ENCODE assay signal across 26 cellular contexts in the genomic region with DNA sequence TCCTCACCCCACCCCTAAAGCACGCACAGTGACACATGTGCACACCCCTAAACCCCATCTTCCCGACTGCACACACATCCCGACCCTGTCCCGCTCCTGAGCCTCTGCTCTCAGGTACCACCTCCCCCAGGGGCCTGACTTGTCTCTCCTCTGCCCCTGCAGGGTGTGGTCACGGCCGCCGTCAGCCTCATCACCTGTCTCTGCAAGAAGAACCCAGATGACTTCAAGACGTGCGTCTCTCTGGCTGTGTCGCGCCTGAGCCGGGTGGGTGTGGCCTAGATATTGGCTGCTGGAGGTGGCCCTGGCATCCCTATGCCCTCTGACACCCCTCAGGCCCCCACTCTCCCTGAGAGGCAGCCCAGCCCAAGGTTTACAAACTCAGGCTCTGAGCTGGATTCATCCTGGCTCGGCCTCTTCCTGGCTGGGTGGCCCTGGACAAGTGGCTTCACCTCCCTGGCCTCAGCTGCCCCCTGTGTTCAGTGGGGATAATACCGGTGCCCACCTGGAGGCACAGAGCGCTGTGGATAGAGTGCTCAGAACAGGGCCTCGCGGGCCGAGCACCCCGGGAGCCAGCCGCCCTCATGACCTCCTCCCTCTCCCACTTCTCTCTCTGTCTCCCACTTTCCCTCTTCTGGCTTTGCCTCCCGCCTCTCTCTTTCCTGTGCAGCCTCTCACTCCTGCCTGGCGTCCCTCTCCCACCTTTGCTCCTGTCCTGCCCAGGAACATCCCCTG. TPM values are rescaled to one million over a fixed set of nuclear protein-coding genes. Genes with fewer than 3 reads are reported as not detected.
DNase-seq lines count a peak whose midpoint lies in the region; ATAC-seq, FAIRE-seq and TF ChIP-seq lines count a peak whose summit lies in the region.
"Had no signal": no experiment of that assay in that cellular context is flagged by ENCODE, and none has a peak within 500 bp of the region (broad histone marks: within the 10 kb centered on the region; RNA-seq: fewer than 3 reads in every experiment).

No MANE protein-coding gene starts in this region.

- H3K27ac ChIP-seq in A549, result peak overlapping the region in 1 of 2 experiments; percentile 0; a peak in 1 of 6 replicates
- no peak overlapping the region; the same call in 2 of the 3 replicates for H3K27ac ChIP-seq in K562 (ENCODE audit: extremely low read depth, low read depth, low read length)
- no peak overlapping the region for H3K27ac ChIP-seq in mesenchymal stem cell (ENCODE audit: low read length, poor library complexity, severe bottlenecking)
- no peak overlapping the region for H3K27ac ChIP-seq in thyroid gland
- H3K27ac ChIP-seq: C4-2B, skin epidermis had no signal

- H3K27me3 ChIP-seq in NT2/D1 (ENCODE audit: insufficient read depth, insufficient read length) (no peaks in the 10 kb centered on the region), K562 (ENCODE audit: control insufficient read depth in 2 of 2, insufficient read depth in 2 of 2, low read length in 2 of 2) (no peaks in the 10 kb centered on the region), mesenchymal stem cell (ENCODE audit: control insufficient read depth in 1 of 2, insufficient read depth in 1 of 2, low read length in 2 of 2) (no peaks in the 10 kb centered on the region), thyroid gland (no peaks in the 10 kb centered on the region)

- no peak for TF ChIP-seq EP300 in A549 (IDR thresholded peaks at IDR 0.05)
- no peak for TF ChIP-seq EP300 in K562 (IDR thresholded peaks at IDR 0.05; ENCODE audit: low read length)

- H3K23ac ChIP-seq in mesenchymal stem cell (ENCODE audit: low read length in 2 of 2), result no peak overlapping the region

- no peak overlapping the region for H3K4ac ChIP-seq in mesenchymal stem cell (ENCODE audit: low read depth in 1 of 2, low read length in 2 of 2)

- no peak overlapping the region for H3K4me3 ChIP-seq in A549
- no peak overlapping the region for H3K4me3 ChIP-seq in NT2/D1 (ENCODE audit: insufficient read length, low read depth)
- no peak overlapping the region for H3K4me3 ChIP-seq in K562
- no peak overlapping the region for H3K4me3 ChIP-seq in mesenchymal stem cell (ENCODE audit: insufficient read depth in 1 of 2, low read depth in 1 of 2, low read length in 2 of 2)
- no peak overlapping the region for H3K4me3 ChIP-seq in thyroid gland (replicated peaks in 1 of 3)
- H3K4me3 ChIP-seq: GM12878, skin epidermis had no signal

- peaks cover 5% of the 10 kb centered on the region; the same call in 1 of the 3 replicates for H3K4me1 ChIP-seq in A549
- H3K4me1 ChIP-seq in NT2/D1 (ENCODE audit: insufficient read depth, insufficient read length), result peaks cover 5% of the 10 kb centered on the region
- H3K4me1 ChIP-seq in K562 (replicated peaks in 1 of 2; ENCODE audit: control insufficient read depth in 2 of 2, insufficient read depth in 2 of 2, low read length in 2 of 2), result peaks cover 0 to 32% of the 10 kb centered on the region in 2 experiments; a peak in 3 of 5 replicates
- H3K4me1 ChIP-seq in mesenchymal stem cell (ENCODE audit: control insufficient read depth, insufficient read depth, low read depth, low read length), result peaks cover 12% of the 10 kb centered on the region
- H3K4me1 ChIP-seq in thyroid gland, result no peaks in the 10 kb centered on the region

- H3K36me3 ChIP-seq in NT2/D1 (ENCODE audit: insufficient read depth, insufficient read length, low read length) (peaks cover 79% of the 10 kb centered on the region), K562 (ENCODE audit: control insufficient read depth, insufficient read depth, low read length) (peaks cover 88% of the 10 kb centered on the region), mesenchymal stem cell (ENCODE audit: control insufficient read depth in 1 of 2, insufficient read depth in 2 of 2, low read depth in 1 of 2, low read length in 2 of 2) (peaks cover 79 to 85% of the 10 kb centered on the region in 2 experiments), thyroid gland (peaks cover 52% of the 10 kb centered on the region in 2 donors)

- DNase-seq in A549 (ENCODE audit: low read depth in 1 of 2, low spot score in 1 of 2), result no peak
- DNase-seq in NT2/D1 (ENCODE audit: low read depth, low spot score), result no peak
- no peak for DNase-seq in K562 (ENCODE audit: extremely low read depth in 1 of 4, low spot score in 3 of 4)
- DNase-seq in mesenchymal stem cell, result no peak
- DNase-seq in thyroid gland, result no peak
- DNase-seq in WTC11 (ENCODE audit: low spot score), result no peak
- no peak for DNase-seq in LoVo (ENCODE audit: low spot score)
- DNase-seq: activated B cell treated with CpG ODN at 0.5 μM for 24 hours; activated naive CD4-positive, alpha-beta T cell; activated T-cell treated with anti-CD3 and anti-CD28 coated beads for 4 hours; anterior cingulate cortex; Calu3; NCI-H1105; NCI-H1930; NCI-H774; SHP77 treated with DMSO at 0.1 percent for 48 hours had no signal

- H3K9me1 ChIP-seq in K562 (ENCODE audit: control insufficient read depth, insufficient read depth, low read length), result no peaks in the 10 kb centered on the region

- no peak overlapping the region for H3K14ac ChIP-seq in mesenchymal stem cell (ENCODE audit: low read length in 2 of 2)

- TF ChIP-seq CTCF in A549 (IDR thresholded peaks at IDR 0.05) (no peak), K562 (IDR thresholded peaks at IDR 0.05 in 2 of 3, conservative IDR thresholded peaks at IDR 0.05 in 1 of 3; ENCODE audit: insufficient read depth in 2 of 3, low read depth in 1 of 3, low read length in 3 of 3) (no peak), thyroid gland (IDR thresholded peaks at IDR 0.05) (no peak), WTC11 (IDR thresholded peaks at IDR 0.05) (no peak)

- WGBS in A549 (ENCODE audit: missing lambda C conversion rate), result 89% methylated on average over 20 of the region's 22 CpGs
- 90% methylated on average over 16 of the region's 22 CpGs for WGBS in K562 (ENCODE audit: insufficient coverage, low coverage, missing lambda C conversion rate)
- WGBS in mesenchymal stem cell, result 88% methylated on average over 22 of the region's 22 CpGs
- 96% methylated on average over 22 of the region's 22 CpGs for WGBS in thyroid gland, 2 donors

- H3K18ac ChIP-seq in mesenchymal stem cell (ENCODE audit: low read depth in 1 of 2, low read length in 2 of 2), result no peak overlapping the region

- H3K9me3 ChIP-seq in A549, result no peaks in the 10 kb centered on the region
- no peaks in the 10 kb centered on the region for H3K9me3 ChIP-seq in NT2/D1 (ENCODE audit: insufficient read depth, low read length)
- no peaks in the 10 kb centered on the region for H3K9me3 ChIP-seq in K562 (replicated peaks; ENCODE audit: control insufficient read depth, insufficient read depth, low read depth, low read length)
- no peaks in the 10 kb centered on the region for H3K9me3 ChIP-seq in mesenchymal stem cell (ENCODE audit: control insufficient read depth, low read length)
- H3K9me3 ChIP-seq in thyroid gland, result no peaks in the 10 kb centered on the region

- H3K36me3 Mint-ChIP-seq in WTC11, result peaks cover 38% of the 10 kb centered on the region

- H2BK12ac ChIP-seq in mesenchymal stem cell (ENCODE audit: low read length in 2 of 2), result no peak overlapping the region

- ATAC-seq in A549 (peak; percentile 37 to 51; a peak in 4 of 6 replicates), K562 (no peak), HG02884 (IDR thresholded peaks at IDR 0.05; ENCODE audit: unreplicated experiment) (no peak), WTC11 (no peak; the same call in 1 of the 2 replicates)
- ATAC-seq: GM12878 had no signal

- in situ Hi-C loops in K562 (cut with MboI), result no loop called here

- H3K27ac Mint-ChIP-seq in WTC11, result no peak overlapping the region
- H3K27ac Mint-ChIP-seq: activated B cell treated with CpG ODN at 0.5 μM for 24 hours; dendritic cell treated with granulocyte-macrophage colony-stimulating factor and Interleukin-4, amounts not matched to agents 40 ng/mL and 50 ng/mL, for 4 days had no signal

- peaks cover 10% of the 10 kb centered on the region for H3K79me2 ChIP-seq in K562 (ENCODE audit: control insufficient read depth, insufficient read depth, low read length)

- FAIRE-seq in A549 (lab: Jason Lieb, UNC) (no peak), K562 (lab: Jason Lieb, UNC) (no peak)
- FAIRE-seq: GM12878 had no signal

- intact Hi-C loops in K562 (cut with micrococcal nuclease) (no loop called here), thyroid gland (cut with DNase I) (no loop called here)

- H4K20me1 ChIP-seq in K562 (replicated peaks; ENCODE audit: control insufficient read depth, insufficient read depth, low read length), result no peaks in the 10 kb centered on the region; the same call in 1 of the 2 replicates

- H3K4me3 Mint-ChIP-seq in WTC11, result no peak overlapping the region
- H3K4me3 Mint-ChIP-seq: activated B cell treated with CpG ODN at 0.5 μM for 24 hours; dendritic cell treated with granulocyte-macrophage colony-stimulating factor and Interleukin-4, amounts not matched to agents 40 ng/mL and 50 ng/mL, for 4 days had no signal

- peaks cover 29% of the 10 kb centered on the region for H3K79me1 ChIP-seq in mesenchymal stem cell (replicated peaks; ENCODE audit: low read length, poor library complexity, severe bottlenecking)

- CTCF ChIA-PET in A549 (lab: Yijun Ruan, JAX), result no interaction called here
- CTCF ChIA-PET in K562 (lab: Yijun Ruan, JAX; ENCODE audit: low intra/inter-chr PET ratio), result no interaction called here
- CTCF ChIA-PET in WTC11 (lab: Charles Lee), result interaction anchor here (1.2 kb wide), 1 partner anchor 12 kb away, joined by 6 read pairs; no protein-coding TSS in a partner anchor

- no TSS peak for BruUV-seq in K562 (replicated peaks; lab: Mats Ljungman, UMichigan)

- no peak overlapping the region for H2AK5ac ChIP-seq in mesenchymal stem cell (ENCODE audit: low read length, severe bottlenecking)

- H2BK120ac ChIP-seq in mesenchymal stem cell (ENCODE audit: low read depth, low read length), result no peak overlapping the region

- peak overlapping the region; percentile 56 for H3K9ac ChIP-seq in NT2/D1 (ENCODE audit: insufficient read length, low read depth)
- 0 out of 4 replicates have a peak overlapping the region, but pooled peaks of 1 of the 2 experiments have one; percentile 61 for H3K9ac ChIP-seq in K562 (ENCODE audit: insufficient read depth in 1 of 2, low read depth in 2 of 2, low read length in 2 of 2)
- no peak overlapping the region for H3K9ac ChIP-seq in mesenchymal stem cell (ENCODE audit: low read length)

- H2BK15ac ChIP-seq in mesenchymal stem cell (ENCODE audit: low read depth, poor library complexity, severe bottlenecking), result peak overlapping the region; percentile 54

- H4K91ac ChIP-seq in mesenchymal stem cell (ENCODE audit: low read length), result no peak overlapping the region

- TF ChIP-seq RAD21 in A549 (conservative IDR thresholded peaks at IDR 0.05 in 1 of 2, IDR thresholded peaks at IDR 0.05 in 1 of 2) (no peak), K562 (CRISPR knock-in tag; conservative IDR thresholded peaks at IDR 0.05 in 1 of 2, IDR thresholded peaks at IDR 0.05 in 1 of 2) (no peak)

- H3K4me2 ChIP-seq in A549, result no peak overlapping the region
- no peak overlapping the region for H3K4me2 ChIP-seq in K562 (ENCODE audit: insufficient read depth, low read length)
- no peak overlapping the region for H3K4me2 ChIP-seq in mesenchymal stem cell (ENCODE audit: low read length, poor library complexity, severe bottlenecking)

- H3K4me1 Mint-ChIP-seq in WTC11, result no peaks in the 10 kb centered on the region

- H2BK5ac ChIP-seq in mesenchymal stem cell (ENCODE audit: low read depth, low read length, poor library complexity, severe bottlenecking), result no peak overlapping the region

- TF ChIP-seq POLR2A in A549 (IDR thresholded peaks at IDR 0.05; ENCODE audit: low read length), result no peak
- TF ChIP-seq POLR2A in K562 (conservative IDR thresholded peaks at IDR 0.05), result no peak
- no peak for TF ChIP-seq POLR2A in thyroid gland (IDR thresholded peaks at IDR 0.05)

- POLR2A ChIA-PET in A549 (lab: Yijun Ruan, JAX), result no interaction called here
- POLR2A ChIA-PET in K562 (lab: Yijun Ruan, JAX), result interaction anchor here (1.0 kb wide), 1 partner anchor 27 kb away, joined by 3 read pairs; no protein-coding TSS in a partner anchor
- POLR2A ChIA-PET in WTC11 (lab: Charles Lee), result no interaction called here

- H2AFZ ChIP-seq in K562 (ENCODE audit: low read depth, low read length), result no peak overlapping the region
- H2AFZ ChIP-seq in mesenchymal stem cell (ENCODE audit: low read depth, low read length), result no peak overlapping the region

- no peak overlapping the region for H4K8ac ChIP-seq in mesenchymal stem cell (ENCODE audit: low read length)

- no peaks in the 10 kb centered on the region for H3K27me3 Mint-ChIP-seq in WTC11 (ENCODE audit: low read depth)
- H3K27me3 Mint-ChIP-seq: activated B cell treated with CpG ODN at 0.5 μM for 24 hours; dendritic cell treated with granulocyte-macrophage colony-stimulating factor and Interleukin-4, amounts not matched to agents 40 ng/mL and 50 ng/mL, for 4 days had no signal

- H3K9me3 Mint-ChIP-seq in WTC11, result no peaks in the 10 kb centered on the region
- H3K9me3 Mint-ChIP-seq: activated B cell treated with CpG ODN at 0.5 μM for 24 hours; dendritic cell treated with granulocyte-macrophage colony-stimulating factor and Interleukin-4, amounts not matched to agents 40 ng/mL and 50 ng/mL, for 4 days had no signal

RNA-seq across cellular contexts. Expression of gene FUZ, which starts 20.1 kb away (rescaled TPM):
- polyA plus RNA-seq in A549 (2011; rRNA removed), result 12.5 and 14.5 TPM in 2 replicates
- polyA plus RNA-seq in A549 (2012; cell fraction: cytosol; rRNA removed), result 12.7 and 18.9 TPM in 2 replicates
- polyA plus RNA-seq in A549 (2012; cell fraction: nucleus; rRNA removed), result 21.9 and 26.7 TPM in 2 replicates
- polyA plus RNA-seq in A549 (2017; fragmentation: RNase III; extraction: RNeasy Plus Mini Kit Qiagen cat#74134 plus additional on column Dnase treatment), result 15.9 to 23.7 TPM (median 21.7 TPM) in 3 replicates
- 7.7 and 9.9 TPM in 2 replicates for polyA minus RNA-seq in A549 (2011; rRNA and poly(A)+ RNA removed)
- total RNA-seq in K562 (2011; cell fraction: chromatin; rRNA removed; ENCODE audit: low replicate concordance), result 5.3 and 13.3 TPM in 2 replicates
- total RNA-seq in K562 (2011; cell fraction: nucleolus; rRNA removed), result 8.2 and 9.1 TPM in 2 replicates
- total RNA-seq in K562 (2011; cell fraction: nucleoplasm; rRNA removed), result 8.2 and 8.4 TPM in 2 replicates
- total RNA-seq in K562 (2014; rRNA removed), result 6.6 and 10.6 TPM in 2 replicates
- total RNA-seq in K562 (2014; rRNA removed; fragmentation: Illumina TruSeq; extraction: Trizol), result 1.9 and 3.5 TPM in 2 replicates
- 2.9 and 3.8 TPM in 2 replicates for total RNA-seq in K562 (2015; rRNA removed; fragmentation: Illumina TruSeq; extraction: Trizol)
- total RNA-seq in K562 (2021), result 6.7 and 7.6 TPM in 2 replicates
- 2.7 and 3.6 TPM in 2 replicates for polyA plus RNA-seq in K562 (2011; rRNA removed)
- 4.8 and 5.7 TPM in 2 replicates for polyA plus RNA-seq in K562 (2011; cell fraction: cytosol; rRNA removed)
- 7.4 and 9.5 TPM in 2 replicates for polyA plus RNA-seq in K562 (2011; cell fraction: nucleus; rRNA removed)
- polyA plus RNA-seq in K562 (2012), result 6.3 and 6.4 TPM in 2 replicates
- 3.2 and 4.5 TPM in 2 replicates for polyA plus RNA-seq in K562 (2014; fragmentation: Illumina TruSeq; extraction: Trizol)
- polyA plus RNA-seq in K562 (2014; fragmentation: Nextera tagmentation; extraction: Ambion mirVana), result under 1 TPM in 1 of 2 experiments, not detected in 1; 0.17 TPM
- polyA plus RNA-seq in K562 (2014; rRNA removed), result 4.7 and 11.5 TPM in 2 replicates
- polyA minus RNA-seq in K562 (2011; rRNA and poly(A)+ RNA removed), result 2.0 and 2.2 TPM in 2 replicates
- 2.6 and 6.6 TPM in 2 replicates for polyA minus RNA-seq in K562 (2011; cell fraction: cytosol; rRNA and poly(A)+ RNA removed)
- 1.2 and 3.7 TPM in 2 replicates for polyA minus RNA-seq in K562 (2011; cell fraction: nucleus; rRNA and poly(A)+ RNA removed)
- 5.5 TPM for polyA plus RNA-seq in mesenchymal stem cell (2013, experiment 1 of 2)
- polyA plus RNA-seq in mesenchymal stem cell (2013, experiment 2 of 2), result 5.0 TPM
- 10 to 100 TPM; 20.1 to 40.1 (median 33.3) TPM for total RNA-seq in thyroid gland
- 35.1 to 36.3 TPM (median 35.7 TPM) in 3 replicates for total RNA-seq in WTC11 (2021)

RNA-seq across cellular contexts. Expression of gene MED25, which starts 25.1 kb away (rescaled TPM):
- polyA plus RNA-seq in A549 (2011; rRNA removed) (20.4 and 27.1 TPM in 2 replicates), A549 (2017; fragmentation: RNase III; extraction: RNeasy Plus Mini Kit Qiagen cat#74134 plus additional on column Dnase treatment) (36.4 to 41.6 TPM (median 40.1 TPM) in 3 replicates), K562 (2011; rRNA removed) (23.0 and 31.0 TPM in 2 replicates), K562 (2014; fragmentation: Illumina TruSeq; extraction: Trizol) (56.7 and 72.9 TPM in 2 replicates), K562 (2014; fragmentation: Nextera tagmentation; extraction: Ambion mirVana) (1 to 10 TPM; 4.1 to 4.4 TPM), K562 (2014; rRNA removed) (37.8 and 40.3 TPM in 2 replicates)
- polyA plus RNA-seq in A549 (2012; cell fraction: cytosol; rRNA removed), result 50.8 and 56.5 TPM in 2 replicates
- polyA plus RNA-seq in A549 (2012; cell fraction: nucleus; rRNA removed), result 106 and 124 TPM in 2 replicates
- 37.2 and 52.2 TPM in 2 replicates for polyA minus RNA-seq in A549 (2011; rRNA and poly(A)+ RNA removed)
- total RNA-seq in K562 (2011; cell fraction: chromatin; rRNA removed; ENCODE audit: low replicate concordance), result 109 and 190 TPM in 2 replicates
- 97.8 and 99.2 TPM in 2 replicates for total RNA-seq in K562 (2011; cell fraction: nucleolus; rRNA removed)
- total RNA-seq in K562 (2011; cell fraction: nucleoplasm; rRNA removed), result 109 and 111 TPM in 2 replicates
- total RNA-seq in K562 (2014; rRNA removed) (19.3 and 30.1 TPM in 2 replicates), K562 (2014; rRNA removed; fragmentation: Illumina TruSeq; extraction: Trizol) (15.7 and 17.1 TPM in 2 replicates), K562 (2015; rRNA removed; fragmentation: Illumina TruSeq; extraction: Trizol) (14.5 and 16.0 TPM in 2 replicates), K562 (2021) (83.5 and 93.9 TPM in 2 replicates), thyroid gland (10 to 100 TPM; 42.6 to 50.2 (median 44.9) TPM), WTC11 (2021) (80.2 to 81.2 TPM (median 81.2 TPM) in 3 replicates)
- polyA plus RNA-seq in K562 (2011; cell fraction: cytosol; rRNA removed), result 18.3 and 19.6 TPM in 2 replicates
- 111 and 131 TPM in 2 replicates for polyA plus RNA-seq in K562 (2011; cell fraction: nucleus; rRNA removed)
- 57.3 and 63.8 TPM in 2 replicates for polyA plus RNA-seq in K562 (2012)
- 20.8 and 22.4 TPM in 2 replicates for polyA minus RNA-seq in K562 (2011; rRNA and poly(A)+ RNA removed)
- 35.9 and 50.9 TPM in 2 replicates for polyA minus RNA-seq in K562 (2011; cell fraction: cytosol; rRNA and poly(A)+ RNA removed)
- 38.8 and 53.6 TPM in 2 replicates for polyA minus RNA-seq in K562 (2011; cell fraction: nucleus; rRNA and poly(A)+ RNA removed)
- polyA plus RNA-seq in mesenchymal stem cell (2013, experiment 1 of 2), result 33.3 TPM
- 33.3 TPM for polyA plus RNA-seq in mesenchymal stem cell (2013, experiment 2 of 2)

RNA-seq across cellular contexts. Expression of gene AP2A1, which starts 26.2 kb away (rescaled TPM):
- 36.6 and 41.6 TPM in 2 replicates for polyA plus RNA-seq in A549 (2011; rRNA removed)
- polyA plus RNA-seq in A549 (2012; cell fraction: cytosol; rRNA removed), result 68.6 and 83.9 TPM in 2 replicates
- polyA plus RNA-seq in A549 (2012; cell fraction: nucleus; rRNA removed), result 133 and 183 TPM in 2 replicates
- 53.4 to 62.1 TPM (median 58.6 TPM) in 3 replicates for polyA plus RNA-seq in A549 (2017; fragmentation: RNase III; extraction: RNeasy Plus Mini Kit Qiagen cat#74134 plus additional on column Dnase treatment)
- polyA minus RNA-seq in A549 (2011; rRNA and poly(A)+ RNA removed), result 58.4 and 76.3 TPM in 2 replicates
- total RNA-seq in K562 (2011; cell fraction: chromatin; rRNA removed; ENCODE audit: low replicate concordance), result 142 and 352 TPM in 2 replicates
- total RNA-seq in K562 (2011; cell fraction: nucleolus; rRNA removed), result 179 and 183 TPM in 2 replicates
- total RNA-seq in K562 (2011; cell fraction: nucleoplasm; rRNA removed), result 173 and 215 TPM in 2 replicates
- total RNA-seq in K562 (2014; rRNA removed), result 77.6 and 109 TPM in 2 replicates
- 21.5 and 23.4 TPM in 2 replicates for total RNA-seq in K562 (2014; rRNA removed; fragmentation: Illumina TruSeq; extraction: Trizol)
- 29.1 and 31.8 TPM in 2 replicates for total RNA-seq in K562 (2015; rRNA removed; fragmentation: Illumina TruSeq; extraction: Trizol)
- total RNA-seq in K562 (2021), result 138 and 150 TPM in 2 replicates
- 31.9 and 75.2 TPM in 2 replicates for polyA plus RNA-seq in K562 (2011; rRNA removed)
- 57.0 and 118 TPM in 2 replicates for polyA plus RNA-seq in K562 (2011; cell fraction: cytosol; rRNA removed)
- 98.4 and 141 TPM in 2 replicates for polyA plus RNA-seq in K562 (2011; cell fraction: nucleus; rRNA removed)
- polyA plus RNA-seq in K562 (2012), result 97.7 and 117 TPM in 2 replicates
- 47.0 and 81.3 TPM in 2 replicates for polyA plus RNA-seq in K562 (2014; fragmentation: Illumina TruSeq; extraction: Trizol)
- 1 to 10 TPM in 1 of 2 experiments, under 1 TPM in 1; 0.55 to 1.5 TPM for polyA plus RNA-seq in K562 (2014; fragmentation: Nextera tagmentation; extraction: Ambion mirVana)
- polyA plus RNA-seq in K562 (2014; rRNA removed), result 89.6 and 91.9 TPM in 2 replicates
- polyA minus RNA-seq in K562 (2011; rRNA and poly(A)+ RNA removed), result 65.8 and 75.2 TPM in 2 replicates
- polyA minus RNA-seq in K562 (2011; cell fraction: cytosol; rRNA and poly(A)+ RNA removed), result 102 and 161 TPM in 2 replicates
- 54.4 and 66.2 TPM in 2 replicates for polyA minus RNA-seq in K562 (2011; cell fraction: nucleus; rRNA and poly(A)+ RNA removed)
- 89.2 TPM for polyA plus RNA-seq in mesenchymal stem cell (2013, experiment 1 of 2)
- 87.9 TPM for polyA plus RNA-seq in mesenchymal stem cell (2013, experiment 2 of 2)
- total RNA-seq in thyroid gland, result 10 to 100 TPM; 48.4 to 77.6 (median 66.9) TPM
- total RNA-seq in WTC11 (2021), result 119 to 127 TPM (median 120 TPM) in 3 replicates

RNA-seq across cellular contexts. Expression of gene TSKS, which starts 29.9 kb away (rescaled TPM):
- not detected in 2 replicates for polyA plus RNA-seq in A549 (2011; rRNA removed)
- 0.03 TPM in 1 of 2 replicates, not detected in the other for polyA plus RNA-seq in A549 (2012; cell fraction: cytosol; rRNA removed)
- 0.06 TPM in 1 of 2 replicates, not detected in the other for polyA plus RNA-seq in A549 (2012; cell fraction: nucleus; rRNA removed)
- not detected in 3 replicates for polyA plus RNA-seq in A549 (2017; fragmentation: RNase III; extraction: RNeasy Plus Mini Kit Qiagen cat#74134 plus additional on column Dnase treatment)
- polyA minus RNA-seq in A549 (2011; rRNA and poly(A)+ RNA removed), result not detected in 2 replicates
- 3.2 and 5.6 TPM in 2 replicates for total RNA-seq in K562 (2011; cell fraction: chromatin; rRNA removed; ENCODE audit: low replicate concordance)
- 4.0 and 5.0 TPM in 2 replicates for total RNA-seq in K562 (2011; cell fraction: nucleolus; rRNA removed)
- 2.4 TPM in 2 replicates for total RNA-seq in K562 (2011; cell fraction: nucleoplasm; rRNA removed)
- total RNA-seq in K562 (2014; rRNA removed), result 3.3 and 4.5 TPM in 2 replicates
- total RNA-seq in K562 (2014; rRNA removed; fragmentation: Illumina TruSeq; extraction: Trizol), result 0.64 and 0.80 TPM in 2 replicates
- total RNA-seq in K562 (2015; rRNA removed; fragmentation: Illumina TruSeq; extraction: Trizol), result 1.2 and 1.3 TPM in 2 replicates
- 2.3 and 2.4 TPM in 2 replicates for total RNA-seq in K562 (2021)
- 0.75 and 1.4 TPM in 2 replicates for polyA plus RNA-seq in K562 (2011; rRNA removed)
- 1.0 and 1.6 TPM in 2 replicates for polyA plus RNA-seq in K562 (2011; cell fraction: cytosol; rRNA removed)
- polyA plus RNA-seq in K562 (2011; cell fraction: nucleus; rRNA removed), result 2.7 and 3.3 TPM in 2 replicates
- 2.9 and 4.5 TPM in 2 replicates for polyA plus RNA-seq in K562 (2012)
- polyA plus RNA-seq in K562 (2014; fragmentation: Illumina TruSeq; extraction: Trizol), result 0.70 and 1.2 TPM in 2 replicates
- polyA plus RNA-seq in K562 (2014; fragmentation: Nextera tagmentation; extraction: Ambion mirVana), result under 1 TPM; 0.14 to 0.35 TPM
- 1.9 and 2.2 TPM in 2 replicates for polyA plus RNA-seq in K562 (2014; rRNA removed)
- 0.42 and 0.49 TPM in 2 replicates for polyA minus RNA-seq in K562 (2011; rRNA and poly(A)+ RNA removed)
- polyA minus RNA-seq in K562 (2011; cell fraction: cytosol; rRNA and poly(A)+ RNA removed), result 0.86 and 1.0 TPM in 2 replicates
- 1.4 and 2.2 TPM in 2 replicates for polyA minus RNA-seq in K562 (2011; cell fraction: nucleus; rRNA and poly(A)+ RNA removed)
- polyA plus RNA-seq in mesenchymal stem cell (2013, experiment 1 of 2), result not detected
- not detected for polyA plus RNA-seq in mesenchymal stem cell (2013, experiment 2 of 2)
- total RNA-seq in thyroid gland, result under 1 TPM in 2 of 4 donors, not detected in 2; 0.22 to 0.81 TPM
- total RNA-seq in WTC11 (2021), result 0.30 to 0.55 TPM (median 0.48 TPM) in 3 replicates
- total RNA-seq: Calu3, Daoy, glomerular endothelial cell, GM12878, IMR-90, myocyte, OCI-LY7 had no signal
- polyA plus RNA-seq: GM12878, IMR-90 had no signal

RNA-seq across cellular contexts. Expression of gene PTOV1, which starts 58.0 kb away (rescaled TPM):
- 27.7 and 41.2 TPM in 2 replicates for polyA plus RNA-seq in A549 (2011; rRNA removed)
- 111 and 150 TPM in 2 replicates for polyA plus RNA-seq in A549 (2012; cell fraction: cytosol; rRNA removed)
- 235 and 351 TPM in 2 replicates for polyA plus RNA-seq in A549 (2012; cell fraction: nucleus; rRNA removed)
- polyA plus RNA-seq in A549 (2017; fragmentation: RNase III; extraction: RNeasy Plus Mini Kit Qiagen cat#74134 plus additional on column Dnase treatment), result 119 to 153 TPM (median 147 TPM) in 3 replicates
- polyA minus RNA-seq in A549 (2011; rRNA and poly(A)+ RNA removed), result 60.2 and 109 TPM in 2 replicates
- total RNA-seq in K562 (2011; cell fraction: chromatin; rRNA removed; ENCODE audit: low replicate concordance), result 128 and 364 TPM in 2 replicates
- total RNA-seq in K562 (2011; cell fraction: nucleolus; rRNA removed), result 274 and 281 TPM in 2 replicates
- 195 and 218 TPM in 2 replicates for total RNA-seq in K562 (2011; cell fraction: nucleoplasm; rRNA removed)
- 61.3 and 79.5 TPM in 2 replicates for total RNA-seq in K562 (2014; rRNA removed)
- 14.0 and 23.3 TPM in 2 replicates for total RNA-seq in K562 (2014; rRNA removed; fragmentation: Illumina TruSeq; extraction: Trizol)
- total RNA-seq in K562 (2015; rRNA removed; fragmentation: Illumina TruSeq; extraction: Trizol), result 43.5 and 44.6 TPM in 2 replicates
- 156 and 169 TPM in 2 replicates for total RNA-seq in K562 (2021)
- polyA plus RNA-seq in K562 (2011; rRNA removed), result 33.0 and 58.6 TPM in 2 replicates
- 39.8 and 67.6 TPM in 2 replicates for polyA plus RNA-seq in K562 (2011; cell fraction: cytosol; rRNA removed)
- polyA plus RNA-seq in K562 (2011; cell fraction: nucleus; rRNA removed), result 302 and 359 TPM in 2 replicates
- 104 and 153 TPM in 2 replicates for polyA plus RNA-seq in K562 (2012)
- 61.7 and 81.3 TPM in 2 replicates for polyA plus RNA-seq in K562 (2014; fragmentation: Illumina TruSeq; extraction: Trizol)
- 1 to 10 TPM; 4.9 to 9.3 TPM for polyA plus RNA-seq in K562 (2014; fragmentation: Nextera tagmentation; extraction: Ambion mirVana)
- 68.1 and 75.0 TPM in 2 replicates for polyA plus RNA-seq in K562 (2014; rRNA removed)
- 22.8 and 25.3 TPM in 2 replicates for polyA minus RNA-seq in K562 (2011; rRNA and poly(A)+ RNA removed)
- polyA minus RNA-seq in K562 (2011; cell fraction: cytosol; rRNA and poly(A)+ RNA removed), result 60.9 and 84.8 TPM in 2 replicates
- polyA minus RNA-seq in K562 (2011; cell fraction: nucleus; rRNA and poly(A)+ RNA removed), result 81.6 and 99.6 TPM in 2 replicates
- polyA plus RNA-seq in mesenchymal stem cell (2013, experiment 1 of 2), result 141 TPM
- polyA plus RNA-seq in mesenchymal stem cell (2013, experiment 2 of 2), result 146 TPM
- 100 to 1,000 TPM in 2 of 4 donors, 10 to 100 TPM in 2; 88.3 to 148 (median 98.9) TPM for total RNA-seq in thyroid gland
- 296 to 316 TPM (median 306 TPM) in 3 replicates for total RNA-seq in WTC11 (2021)

Comparison
In these comparisons a context has a peak if more than half of its experiments do, and no peak if none do; other contexts are left out.
1. ATAC-seq: peak in A549 (2 of 2); none in K562 (single experiment), HG02884 (single experiment) and WTC11 (single experiment).